9 cellular contexts compared by ENCODE assay signal in the genomic region with DNA sequence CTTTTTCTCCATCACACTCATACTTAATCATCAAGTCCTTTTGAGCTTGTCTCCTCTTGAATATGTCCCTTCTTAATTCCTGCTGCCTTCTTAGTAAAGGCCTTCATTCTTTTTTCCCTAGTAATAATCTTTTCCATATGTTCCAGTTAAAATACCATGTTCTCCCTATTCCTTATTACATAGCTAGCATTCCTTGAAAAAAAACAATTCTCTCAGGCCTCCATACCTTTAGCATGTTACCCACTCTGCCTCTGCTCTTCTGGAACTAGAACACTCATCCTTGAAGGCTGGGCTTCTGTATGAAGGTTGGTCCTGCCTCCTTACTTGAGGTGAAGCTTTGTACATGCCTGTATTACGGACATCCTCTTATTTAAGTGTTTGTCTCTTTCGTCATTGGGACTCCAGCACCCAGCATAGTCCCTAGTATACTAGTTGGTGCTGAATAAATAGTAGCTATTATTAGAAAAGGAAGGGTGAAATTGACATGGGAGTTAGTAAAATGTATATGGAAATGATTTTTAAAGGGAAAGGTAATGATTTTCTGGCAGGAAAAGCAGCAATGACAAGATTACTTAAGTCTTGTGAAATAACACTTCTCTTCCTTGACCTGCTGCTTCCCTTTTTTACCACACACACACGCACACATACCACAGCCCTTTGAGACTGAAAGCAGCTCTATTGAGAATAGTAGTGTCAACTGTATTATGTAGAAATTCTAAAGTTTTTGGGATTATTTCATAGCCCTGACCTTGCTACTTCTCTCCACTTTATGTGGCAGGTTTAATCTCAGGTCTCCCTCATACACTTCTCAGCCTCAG. TPM values are rescaled to one million over a fixed set of nuclear protein-coding genes. Genes with fewer than 3 reads are reported as not detected.
DNase-seq lines count a peak whose midpoint lies in the region; ATAC-seq, FAIRE-seq and TF ChIP-seq lines count a peak whose summit lies in the region.
"Had no signal": no experiment of that assay in that cellular context is flagged by ENCODE, and none has a peak within 500 bp of the region (broad histone marks: within the 10 kb centered on the region; RNA-seq: fewer than 3 reads in every experiment).

No MANE protein-coding gene starts in this region.

- CTCF ChIA-PET in naive thymus-derived CD4-positive, alpha-beta T cell (lab: Charles Lee) = interaction anchor here (0.7 to 1.2 kb wide), 2 partner anchors 226 to 388 kb away, joined by 3 to 4 read pairs; no protein-coding TSS in a partner anchor

- peaks cover 27 to 47% (median 44%) of the 10 kb centered on the region in 5 donors for H3K36me3 Mint-ChIP-seq in naive thymus-derived CD4-positive, alpha-beta T cell
- H3K36me3 Mint-ChIP-seq in activated naive CD4-positive, alpha-beta T cell treated with anti-CD3 and anti-CD28 coated beads, Interleukin-2, amount 50 U/mL, for 72 hours = peaks cover 34 to 37% of the 10 kb centered on the region in 2 donors

- WGBS in esophagus squamous epithelium, 2 donors = 84 to 88% methylated on average over 2 to 3 of the region's 3 CpGs

- no peak for TF ChIP-seq POLR2A in esophagus squamous epithelium (IDR thresholded peaks at IDR 0.05)

- intact Hi-C loops in esophagus squamous epithelium (cut with DNase I) = no loop called here
- intact Hi-C loops in naive thymus-derived CD4-positive, alpha-beta T cell (cut with micrococcal nuclease) = no loop called here

- H3K4me1 Mint-ChIP-seq in naive thymus-derived CD4-positive, alpha-beta T cell = peaks cover 0 to 12% (median 4%) of the 10 kb centered on the region in 7 donors

- peaks cover 0 to 10% (median 0%) of the 10 kb centered on the region in 3 donors for H3K4me1 ChIP-seq in esophagus squamous epithelium
- H3K4me1 ChIP-seq in naive thymus-derived CD4-positive, alpha-beta T cell (ENCODE audit: control insufficient read depth in 2 of 2, insufficient read depth in 2 of 2, low read length in 2 of 2) = no peaks in the 10 kb centered on the region

- FAIRE-seq in D721Med (lab: Jason Lieb, UNC) = peak; percentile 41

- H3K27ac Mint-ChIP-seq in naive thymus-derived CD4-positive, alpha-beta T cell = peak overlapping the region in 1 of 9 donors; percentile 24
- H3K27ac Mint-ChIP-seq in activated naive CD4-positive, alpha-beta T cell treated with anti-CD3 and anti-CD28 coated beads, Interleukin-2, amount 50 U/mL, for 72 hours = peak overlapping the region in 1 of 2 donors; percentile 9

- POLR2A ChIA-PET in naive thymus-derived CD4-positive, alpha-beta T cell (lab: Charles Lee) = interaction anchor here (0.8 kb wide), 1 partner anchor 253 kb away, joined by 4 read pairs; no protein-coding TSS in a partner anchor

- H3K9me3 ChIP-seq in esophagus squamous epithelium = no peaks in the 10 kb centered on the region
- no peaks in the 10 kb centered on the region for H3K9me3 ChIP-seq in naive thymus-derived CD4-positive, alpha-beta T cell (ENCODE audit: control insufficient read depth in 2 of 3, low read length in 3 of 3)

- no peaks in the 10 kb centered on the region for H3K27me3 Mint-ChIP-seq in naive thymus-derived CD4-positive, alpha-beta T cell

- H3K36me3 ChIP-seq in esophagus squamous epithelium = peaks cover under 1 to 58% (median 4%) of the 10 kb centered on the region in 3 donors
- peaks cover 7 to 30% (median 11%) of the 10 kb centered on the region in 3 experiments for H3K36me3 ChIP-seq in naive thymus-derived CD4-positive, alpha-beta T cell (ENCODE audit: control insufficient read depth in 2 of 3, insufficient read depth in 3 of 3, low read length in 3 of 3)

- DNase-seq in D721Med (ENCODE audit: insufficient read length, low spot score) (no peak), NOMO-1 treated with DMSO at 0.1 percent for 48 hours (lab: John Stamatoyannopoulos, UW; ENCODE audit: unreplicated experiment) (peak; percentile 95), esophagus squamous epithelium (lab: John Stamatoyannopoulos, UW) (no peak), GOT3 (lab: John Stamatoyannopoulos, UW) (no peak)
- DNase-seq in naive thymus-derived CD4-positive, alpha-beta T cell = no peak
- no peak for DNase-seq in NK-92 treated with Interleukin-12 subunit alpha and Interleukin-12 subunit beta, amount 100 ng/mL, for 24 hours (lab: John Stamatoyannopoulos, UW)
- no peak for DNase-seq in activated naive CD4-positive, alpha-beta T cell treated with anti-CD3 and anti-CD28 coated beads, Interleukin-2, amount 50 U/mL, for 72 hours (ENCODE audit: low spot score in 2 of 2)
- DNase-seq: activated CD8-positive, alpha-beta memory T cell treated with anti-CD3 and anti-CD28 coated beads, Interleukin-2, amount 50 U/mL, for 4 hours had no signal

- peak overlapping the region; percentile 15 to 65 (median 38) for H3K27ac ChIP-seq in esophagus squamous epithelium
- H3K27ac ChIP-seq in naive thymus-derived CD4-positive, alpha-beta T cell (ENCODE audit: low read depth, low read length) = no peak overlapping the region

- H3K4me3 ChIP-seq in esophagus squamous epithelium = no peak overlapping the region
- H3K4me3 ChIP-seq in naive thymus-derived CD4-positive, alpha-beta T cell (ENCODE audit: low read length) = no peak overlapping the region

- no peaks in the 10 kb centered on the region for H3K27me3 ChIP-seq in esophagus squamous epithelium
- peaks cover 0 to 3% of the 10 kb centered on the region in 2 donors for H3K27me3 ChIP-seq in naive thymus-derived CD4-positive, alpha-beta T cell (ENCODE audit: control insufficient read depth in 2 of 2, insufficient read depth in 2 of 2, low read length in 2 of 2)

- ATAC-seq in naive thymus-derived CD4-positive, alpha-beta T cell = peak; percentile 85
- no peak for ATAC-seq in GM21786 (IDR thresholded peaks at IDR 0.05; ENCODE audit: unreplicated experiment)
- no peak for ATAC-seq in activated naive CD4-positive, alpha-beta T cell treated with anti-CD3 and anti-CD28 coated beads, Interleukin-2, amount 50 U/mL, for 72 hours

- H3K4me3 Mint-ChIP-seq in naive thymus-derived CD4-positive, alpha-beta T cell = no peak overlapping the region

- no peak for TF ChIP-seq CTCF in D721Med (IDR thresholded peaks at IDR 0.05; ENCODE audit: insufficient read depth, missing control alignments)
- TF ChIP-seq CTCF in esophagus squamous epithelium (IDR thresholded peaks at IDR 0.05) = no peak

- H3K9me3 Mint-ChIP-seq in naive thymus-derived CD4-positive, alpha-beta T cell = peaks cover 0 to 3% (median 0%) of the 10 kb centered on the region in 11 donors
- peaks cover 5 to 8% of the 10 kb centered on the region in 2 donors for H3K9me3 Mint-ChIP-seq in activated naive CD4-positive, alpha-beta T cell treated with anti-CD3 and anti-CD28 coated beads, Interleukin-2, amount 50 U/mL, for 72 hours

RNA-seq across cellular contexts. Expression of gene REL, which starts 45.6 kb away (rescaled TPM):
- 10 to 100 TPM; 16.3 to 20.9 (median 16.8) TPM for total RNA-seq in esophagus squamous epithelium
- 10 to 100 TPM; 18.9 to 78.8 (median 26.4) TPM for total RNA-seq in naive thymus-derived CD4-positive, alpha-beta T cell
- polyA plus RNA-seq in naive thymus-derived CD4-positive, alpha-beta T cell = 10 to 100 TPM; 10.9 to 12.0 TPM
- total RNA-seq in activated naive CD4-positive, alpha-beta T cell treated with anti-CD3 and anti-CD28 coated beads, Interleukin-2, amount 50 U/mL, for 72 hours = 10 to 100 TPM; 23.3 to 93.0 TPM
